8 cellular contexts compared by ENCODE assay signal in the genomic region with DNA sequence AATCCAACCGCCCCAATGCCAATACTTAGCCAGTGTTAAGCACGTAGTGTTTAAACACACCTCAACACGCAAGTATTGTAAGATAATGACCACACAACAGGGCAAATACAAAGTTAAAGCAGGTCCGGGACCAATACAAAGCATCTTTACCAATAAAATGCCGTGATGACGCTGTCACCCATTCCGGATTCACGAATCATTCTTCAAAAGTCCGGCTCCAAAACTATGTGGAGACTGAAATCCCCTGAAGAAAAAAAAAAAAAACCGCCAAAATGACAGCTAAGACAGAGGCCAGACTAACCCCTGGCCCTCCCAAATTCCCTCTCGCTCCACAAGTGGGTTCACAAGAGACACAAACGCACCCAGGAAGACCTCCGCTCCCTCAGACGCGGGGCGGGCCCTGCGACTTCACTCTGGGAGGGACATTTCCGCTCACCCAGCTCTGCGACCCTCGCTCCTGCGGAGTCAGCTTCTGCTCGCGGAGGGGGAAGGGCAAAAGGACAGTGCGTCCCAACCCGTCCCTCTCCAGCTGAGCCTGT. TPM values are rescaled to one million over a fixed set of nuclear protein-coding genes. Genes with fewer than 3 reads are reported as not detected.
DNase-seq lines count a peak whose midpoint lies in the region; ATAC-seq and TF ChIP-seq lines count a peak whose summit lies in the region.

No MANE protein-coding gene starts in this region.

- TF ChIP-seq CTCF in RWPE2 (IDR thresholded peaks at IDR 0.05; ENCODE audit: poor library complexity, severe bottlenecking): no peak
- no peak for TF ChIP-seq CTCF in gastrocnemius medialis (IDR thresholded peaks at IDR 0.05 in 4 of 5, conservative IDR thresholded peaks at IDR 0.05 in 1 of 5)

- DNase-seq in DMS53 (lab: John Stamatoyannopoulos, UW): peak; percentile 45
- DNase-seq in DMS53 treated with DMSO at 0.1 percent for 48 hours (lab: John Stamatoyannopoulos, UW; ENCODE audit: unreplicated experiment): no peak
- DNase-seq in RWPE2 (ENCODE audit: low spot score): no peak
- peak; percentile 14 for DNase-seq in fibroblast of peridontal ligament (ENCODE audit: extremely low read depth)
- no peak for DNase-seq in gastrocnemius medialis
- no peak for DNase-seq in 8988T
- no peak for DNase-seq in NCI-H82 (lab: John Stamatoyannopoulos, UW)

- H3K4me1 ChIP-seq in RWPE2 (ENCODE audit: insufficient read depth, poor library complexity, severe bottlenecking) (peaks cover 16% of the 10 kb centered on the region), gastrocnemius medialis (peaks cover 13% of the 10 kb centered on the region in 2 donors)

- H3K27me3 ChIP-seq in RWPE2 (ENCODE audit: insufficient read depth, poor library complexity, severe bottlenecking) (no peaks in the 10 kb centered on the region), gastrocnemius medialis (no peaks in the 10 kb centered on the region)

- no peaks in the 10 kb centered on the region for H3K9me3 ChIP-seq in RWPE2 (ENCODE audit: severe bottlenecking)
- no peaks in the 10 kb centered on the region for H3K9me3 ChIP-seq in gastrocnemius medialis

- in situ Hi-C loops in gastrocnemius medialis (cut with MboI; ENCODE audit: low sequenced_read_pairs in 4 of 4): loop anchor here in 2 of 4 donors (5.0 to 25.0 kb wide), 3 partner anchors 387 to 1087 kb away; no protein-coding TSS in a partner anchor

- ATAC-seq in HG02610 (IDR thresholded peaks at IDR 0.05; ENCODE audit: unreplicated experiment) (peak; percentile 35), RWPE2 (ENCODE audit: low read depth) (peak; percentile 30), gastrocnemius medialis (no peak)

- intact Hi-C loops in gastrocnemius medialis (cut with DNase I; ENCODE audit: low total_unique reads): loop anchor here (1.0 to 10.0 kb wide), 6 partner anchors 109 to 1171 kb away; a partner anchor contains a TSS

- H3K27ac ChIP-seq in RWPE2 (ENCODE audit: poor library complexity, severe bottlenecking) (peak overlapping the region; percentile 87), gastrocnemius medialis (peak overlapping the region; percentile 95 to 99 (median 96))

- peak overlapping the region; percentile 75 for H3K4me3 ChIP-seq in RWPE2 (ENCODE audit: severe bottlenecking)
- peak overlapping the region; percentile 69 to 94 (median 76) for H3K4me3 ChIP-seq in gastrocnemius medialis

- peaks cover 51% of the 10 kb centered on the region for H3K36me3 ChIP-seq in RWPE2 (ENCODE audit: low read depth)
- H3K36me3 ChIP-seq in gastrocnemius medialis: no peaks in the 10 kb centered on the region

- TF ChIP-seq POLR2A in gastrocnemius medialis (IDR thresholded peaks at IDR 0.05): no peak

RNA-seq across cellular contexts. Expression of a gene that starts 0.6 kb away (rescaled TPM):
- 1 to 10 TPM; 4.3 to 8.9 (median 8.2) TPM for total RNA-seq in gastrocnemius medialis

RNA-seq across cellular contexts. Expression of a gene that starts 0.8 kb away (rescaled TPM):
- total RNA-seq in gastrocnemius medialis: 1 to 10 TPM; 1.1 to 5.0 (median 3.4) TPM

RNA-seq across cellular contexts. Expression of a gene that starts 43.9 kb away (rescaled TPM):
- total RNA-seq in gastrocnemius medialis: 100 to 1,000 TPM in 2 of 4 donors, 10 to 100 TPM in 2; 91.9 to 138 (median 98.4) TPM

RNA-seq across cellular contexts. Expression of a gene that starts 44.3 kb away (rescaled TPM):
- 10 to 100 TPM in 1 of 4 donors, 1 to 10 TPM in 3; 3.5 to 13.3 (median 4.0) TPM for total RNA-seq in gastrocnemius medialis

Comparison
In these comparisons a context has a peak if more than half of its experiments do, and no peak if none do; other contexts are left out.
1. DNase-seq: peak in DMS53 (single experiment) and fibroblast of peridontal ligament (single experiment); none in DMS53 treated with DMSO at 0.1 percent for 48 hours (single experiment), RWPE2 (single experiment), gastrocnemius medialis (0 of 2), 8988T (single experiment) and NCI-H82 (single experiment).
2. ATAC-seq: peak in HG02610 (single experiment) and RWPE2 (single experiment); none in gastrocnemius medialis (0 of 2).